9 cellular contexts compared by ENCODE assay signal in genomic region chr5:156815988-156816599, GRCh38. TPM values are rescaled to one million over a fixed set of nuclear protein-coding genes. Genes with fewer than 3 reads are reported as not detected.
A peak's percentile ranks its signal among the peaks of the same experiment; 100 is the strongest.
DNase-seq lines count a peak whose midpoint lies in the region; ATAC-seq and TF ChIP-seq lines count a peak whose summit lies in the region.
"Had no signal": no experiment of that assay in that cellular context is flagged by ENCODE, and none has a peak within 500 bp of the region (broad histone marks: within the 10 kb centered on the region; RNA-seq: fewer than 3 reads in every experiment).

No MANE protein-coding gene starts in this region.

- ATAC-seq in HG02678 (IDR thresholded peaks at IDR 0.05; ENCODE audit: unreplicated experiment) (peak; percentile 74), PC-3 (peak; percentile 68), T-helper 17 cell (no peak)

- POLR2A ChIA-PET in PC-3 (lab: Charles Lee; ENCODE audit: unreplicated experiment): interaction anchor here (0.5 kb wide), 1 partner anchor 178 kb away, joined by 6 read pairs; no protein-coding TSS in a partner anchor

- H3K9me3 ChIP-seq in PC-3 (ENCODE audit: low read length) (no peaks in the 10 kb centered on the region), T-helper 17 cell (ENCODE audit: control insufficient read depth, low read length, poor library complexity, severe bottlenecking) (no peaks in the 10 kb centered on the region)

- no peaks in the 10 kb centered on the region for H3K27me3 ChIP-seq in PC-3 (ENCODE audit: low read length)

- DNase-seq in AG09319 (ENCODE audit: extremely low read depth, low read depth): peak; percentile 4
- peak; percentile 63 for DNase-seq in PC-3
- peak; percentile 9 for DNase-seq in epithelial cell of esophagus (ENCODE audit: low read depth)
- peak; percentile 14 for DNase-seq in retina
- DNase-seq in activated CD8-positive, alpha-beta memory T cell treated with anti-CD3 and anti-CD28 coated beads, Interleukin-2, amount 50 U/mL, for 4 hours: no peak
- no peak for DNase-seq in T-helper 17 cell

- intact Hi-C loops in PC-3 (cut with micrococcal nuclease): loop anchor here (1.0 to 10.0 kb wide), 3 partner anchors 139 to 479 kb away; no protein-coding TSS in a partner anchor

- no peaks in the 10 kb centered on the region for H4K20me1 ChIP-seq in PC-3 (ENCODE audit: low read length)

- BruUV-seq in PC-3 (replicated peaks; lab: Mats Ljungman, UMichigan): no TSS peak

- H3K27me3 Mint-ChIP-seq in T-helper 17 cell: peaks cover 24% of the 10 kb centered on the region

- no peaks in the 10 kb centered on the region for H3K36me3 ChIP-seq in PC-3 (ENCODE audit: low read depth, low read length)

- no peak overlapping the region for H3K4me3 ChIP-seq in PC-3 (ENCODE audit: low read length)
- no peak overlapping the region for H3K4me3 ChIP-seq in epithelial cell of esophagus (ENCODE audit: low read length)

- no peak overlapping the region for H3K4me2 ChIP-seq in PC-3 (ENCODE audit: low read length)

- TF ChIP-seq CTCF in AG09319 (IDR thresholded peaks at IDR 0.05; ENCODE audit: low read depth, low read length) (peak; percentile 65), GM12872 (IDR thresholded peaks at IDR 0.05; ENCODE audit: insufficient read depth, low read depth, low read length) (peak; percentile 58), PC-3 (conservative IDR thresholded peaks at IDR 0.05; ENCODE audit: low read depth, low read length) (peak; percentile 71), epithelial cell of esophagus (IDR thresholded peaks at IDR 0.05; ENCODE audit: insufficient read depth, low read depth, low read length, missing control alignments) (peak; percentile 25)

- H3K4me1 ChIP-seq in PC-3 (ENCODE audit: insufficient read depth, low read length): no peaks in the 10 kb centered on the region

- no peak overlapping the region for H3K27ac ChIP-seq in PC-3 (ENCODE audit: low read length)

- CTCF ChIA-PET in PC-3 (lab: Charles Lee): interaction anchor here (0.8 kb wide), 1 partner anchor 9 kb away, joined by 3 read pairs; no protein-coding TSS in a partner anchor

- no peak overlapping the region for H3K4me3 Mint-ChIP-seq in T-helper 17 cell

- no peak overlapping the region for H3K27ac Mint-ChIP-seq in T-helper 17 cell

- H3K36me3 Mint-ChIP-seq in T-helper 17 cell (ENCODE audit: low read depth): no peaks in the 10 kb centered on the region

- H2AFZ ChIP-seq in PC-3 (ENCODE audit: low read length): no peak overlapping the region

- peaks cover 3% of the 10 kb centered on the region for H3K4me1 Mint-ChIP-seq in T-helper 17 cell

- no peaks in the 10 kb centered on the region for H3K79me2 ChIP-seq in PC-3 (ENCODE audit: low read length)

- H3K9ac ChIP-seq in PC-3 (ENCODE audit: low read length): no peak overlapping the region

- H3K9me2 ChIP-seq in PC-3 (replicated peaks; ENCODE audit: low read length): no peaks in the 10 kb centered on the region

- no peaks in the 10 kb centered on the region for H3F3A ChIP-seq in PC-3 (ENCODE audit: low read length, unreplicated experiment)

RNA-seq across cellular contexts. Expression of gene PPP1R2B, which starts 34.0 kb away (rescaled TPM):
- total RNA-seq in PC-3 (2014; rRNA removed) (0.07 TPM in 1 of 2 replicates, not detected in the other), T-helper 17 cell (under 1 TPM; 0.42 to 0.50 TPM)
- total RNA-seq: subcutaneous adipose tissue had no signal

Comparison
In these comparisons a context has a peak if more than half of its experiments do, and no peak if none do; other contexts are left out.
1. DNase-seq: peak in AG09319 (single experiment), PC-3 (single experiment), epithelial cell of esophagus (single experiment) and retina (single experiment); none in activated CD8-positive, alpha-beta memory T cell treated with anti-CD3 and anti-CD28 coated beads, Interleukin-2, amount 50 U/mL, for 4 hours (single experiment) and T-helper 17 cell (0 of 3).
2. Peak in every context shown above with its lines, with median percentiles within 50 percentile points of each other: CTCF ChIP-seq.